In the genomic region with DNA sequence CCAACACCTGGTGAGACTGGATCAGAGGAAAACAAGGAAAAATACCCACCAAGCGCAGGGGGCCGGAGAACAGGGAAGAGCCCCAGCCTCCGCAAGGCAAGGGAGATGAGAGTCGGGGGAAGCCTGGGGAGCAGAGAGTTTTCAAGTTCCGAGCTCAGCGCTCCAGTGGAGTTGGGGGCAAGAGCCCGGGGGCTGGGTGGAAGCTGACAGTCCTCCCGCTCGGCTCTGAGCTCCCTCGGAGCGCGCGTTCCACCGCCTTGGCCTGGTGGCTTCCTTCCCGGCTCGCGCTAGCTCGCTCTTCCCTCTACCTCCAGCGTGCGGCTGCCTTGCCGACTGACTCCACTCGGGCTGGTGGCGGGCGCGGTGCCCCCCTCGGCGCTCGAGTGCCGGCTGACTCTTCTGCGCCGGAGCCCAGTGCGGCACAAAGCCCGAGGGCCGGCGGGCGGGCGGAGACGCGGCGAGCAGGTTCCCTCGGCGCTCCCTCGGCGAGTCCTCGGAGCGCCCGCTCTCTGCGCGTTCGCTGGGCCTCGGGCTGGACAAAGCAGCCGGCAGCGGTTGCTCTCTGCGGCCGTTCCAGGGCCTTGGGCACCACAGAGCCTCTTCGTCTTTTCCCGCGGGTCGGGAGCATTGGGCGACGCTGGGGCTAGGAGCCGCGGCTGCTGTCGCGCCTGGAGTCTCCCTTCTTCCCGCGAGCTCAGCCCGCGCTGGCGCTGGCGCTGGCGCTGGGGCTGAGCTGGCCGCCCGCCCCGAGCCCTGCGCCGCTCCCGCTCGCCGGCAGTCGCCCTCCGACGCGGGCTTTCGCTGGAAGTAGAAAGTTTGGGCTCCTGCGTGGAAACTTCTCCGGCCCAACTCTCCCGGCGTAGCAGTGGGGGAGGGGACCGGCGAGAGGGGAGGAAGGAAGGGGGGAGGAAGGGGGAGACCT, we compare ENCODE assay signal across 1 cellular context.
TF ChIP-seq lines count a peak whose summit lies in the region.

No MANE protein-coding gene starts in this region.

TF ChIP-seq in H1, 55 proteins besides CTCF, POLR2A, EP300 and RAD21:
- TF ChIP-seq SUZ12 (IDR thresholded peaks at IDR 0.05; ENCODE audit: low read length) = peak; percentile 97
- TF ChIP-seq RFX5 (IDR thresholded peaks at IDR 0.05; ENCODE audit: borderline replicate concordance, low read depth, low read length) = no peak
- TF ChIP-seq NRF1 (IDR thresholded peaks at IDR 0.05; ENCODE audit: low read depth, low read length) = no peak
- TF ChIP-seq CTBP2 (IDR thresholded peaks at IDR 0.05; ENCODE audit: borderline replicate concordance, insufficient read depth, insufficient read length, low read length) = peak; percentile 99
- TF ChIP-seq RBBP5 (IDR thresholded peaks at IDR 0.05; ENCODE audit: borderline replicate concordance, low read depth, low read length) = peak; percentile 9; the same call in 1 of the 2 replicates
- TF ChIP-seq CHD2 (IDR thresholded peaks at IDR 0.05; ENCODE audit: low read length) = no peak
- no peak for TF ChIP-seq HDAC2 (IDR thresholded peaks at IDR 0.05; ENCODE audit: borderline replicate concordance in 1 of 2, low read depth in 2 of 2, low read length in 2 of 2)
- no peak for TF ChIP-seq SP2 (IDR thresholded peaks at IDR 0.05; ENCODE audit: low read length)
- TF ChIP-seq TAF7 (optimal IDR thresholded peaks at IDR 0.05; ENCODE audit: borderline replicate concordance, low read depth, low read length) = no peak
- no peak for TF ChIP-seq CBX8 (IDR thresholded peaks at IDR 0.05; ENCODE audit: borderline replicate concordance, low read depth, low read length)
- TF ChIP-seq ZNF274 (IDR thresholded peaks at IDR 0.05; ENCODE audit: borderline replicate concordance, extremely low read depth, low read length) = no peak
- TF ChIP-seq EGR1 (IDR thresholded peaks at IDR 0.05; ENCODE audit: borderline replicate concordance, low read depth, low read length) = peak; percentile 60; the same call in 1 of the 2 replicates
- no peak for TF ChIP-seq POU5F1 (IDR thresholded peaks at IDR 0.05; ENCODE audit: low read depth, low read length)
- no peak for TF ChIP-seq PHF8 (conservative IDR thresholded peaks at IDR 0.05; ENCODE audit: low read depth, low read length)
- no peak for TF ChIP-seq TCF12 (IDR thresholded peaks at IDR 0.05; ENCODE audit: low read depth, low read length)
- TF ChIP-seq ASH2L (IDR thresholded peaks at IDR 0.05; ENCODE audit: low read length) = no peak
- no peak for TF ChIP-seq MAFK (IDR thresholded peaks at IDR 0.05; ENCODE audit: low read depth, low read length)
- TF ChIP-seq POLR2AphosphoS5 (IDR thresholded peaks at IDR 0.05; ENCODE audit: low read depth, low read length) = no peak
- TF ChIP-seq SIN3A (conservative IDR thresholded peaks at IDR 0.05 in 1 of 2, IDR thresholded peaks at IDR 0.05 in 1 of 2; ENCODE audit: low read depth in 1 of 2, low read length in 2 of 2) = no peak
- TF ChIP-seq TBP (IDR thresholded peaks at IDR 0.05; ENCODE audit: low read depth, low read length) = no peak
- TF ChIP-seq BCL11A (IDR thresholded peaks at IDR 0.05; ENCODE audit: low read depth in 2 of 2, low read length in 2 of 2) = no peak
- TF ChIP-seq CHD1 (IDR thresholded peaks at IDR 0.05; ENCODE audit: low read depth, low read length) = no peak
- TF ChIP-seq, protein P1, sequence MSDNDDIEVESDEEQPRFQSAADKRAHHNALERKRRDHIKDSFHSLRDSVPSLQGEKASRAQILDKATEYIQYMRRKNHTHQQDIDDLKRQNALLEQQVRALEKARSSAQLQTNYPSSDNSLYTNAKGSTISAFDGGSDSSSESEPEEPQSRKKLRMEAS (IDR thresholded peaks at IDR 0.05) = no peak; the same call in 1 of the 2 replicates
- no peak for TF ChIP-seq CREB1 (IDR thresholded peaks at IDR 0.05)
- no peak for TF ChIP-seq TEAD4 (IDR thresholded peaks at IDR 0.05; ENCODE audit: low read depth, low read length)
- no peak for TF ChIP-seq JUND (IDR thresholded peaks at IDR 0.05; ENCODE audit: low read length)
- TF ChIP-seq SAP30 (IDR thresholded peaks at IDR 0.05; ENCODE audit: insufficient read depth, insufficient replicate concordance, low read length) = no peak
- no peak for TF ChIP-seq HDAC6 (IDR thresholded peaks at IDR 0.05; ENCODE audit: low read depth, low read length)
- no peak for TF ChIP-seq RXRA (IDR thresholded peaks at IDR 0.05; ENCODE audit: insufficient read depth, low read depth, low read length)
- TF ChIP-seq GTF2F1 (IDR thresholded peaks at IDR 0.05; ENCODE audit: borderline replicate concordance, low read depth, low read length) = no peak
- TF ChIP-seq KDM5A (IDR thresholded peaks at IDR 0.05; ENCODE audit: low read length) = no peak
- TF ChIP-seq SP1 (IDR thresholded peaks at IDR 0.05; ENCODE audit: low read depth, low read length) = 0 out of 2 replicates have a peak, but pooled peaks have one; percentile 52
- TF ChIP-seq KDM4A (IDR thresholded peaks at IDR 0.05; ENCODE audit: low read depth, low read length, severe bottlenecking) = peak; percentile 57
- no peak for TF ChIP-seq FOSL1 (IDR thresholded peaks at IDR 0.05; ENCODE audit: insufficient read depth, low read depth, low read length)
- peak; percentile 96 for TF ChIP-seq EZH2 (IDR thresholded peaks at IDR 0.05; ENCODE audit: low read depth, low read length, severe bottlenecking)
- TF ChIP-seq NANOG (IDR thresholded peaks at IDR 0.05; ENCODE audit: insufficient read depth, low read depth, low read length, poor library complexity, severe bottlenecking) = no peak
- TF ChIP-seq RNF2 (IDR thresholded peaks at IDR 0.05; ENCODE audit: borderline replicate concordance, low read depth, low read length, missing control alignments, poor library complexity, severe bottlenecking) = peak; percentile 96
- TF ChIP-seq, protein P2, sequence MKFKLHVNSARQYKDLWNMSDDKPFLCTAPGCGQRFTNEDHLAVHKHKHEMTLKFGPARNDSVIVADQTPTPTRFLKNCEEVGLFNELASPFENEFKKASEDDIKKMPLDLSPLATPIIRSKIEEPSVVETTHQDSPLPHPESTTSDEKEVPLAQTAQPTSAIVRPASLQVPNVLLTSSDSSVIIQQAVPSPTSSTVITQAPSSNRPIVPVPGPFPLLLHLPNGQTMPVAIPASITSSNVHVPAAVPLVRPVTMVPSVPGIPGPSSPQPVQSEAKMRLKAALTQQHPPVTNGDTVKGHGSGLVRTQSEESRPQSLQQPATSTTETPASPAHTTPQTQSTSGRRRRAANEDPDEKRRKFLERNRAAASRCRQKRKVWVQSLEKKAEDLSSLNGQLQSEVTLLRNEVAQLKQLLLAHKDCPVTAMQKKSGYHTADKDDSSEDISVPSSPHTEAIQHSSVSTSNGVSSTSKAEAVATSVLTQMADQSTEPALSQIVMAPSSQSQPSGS (IDR thresholded peaks at IDR 0.05; ENCODE audit: low read length) = no peak
- no peak for TF ChIP-seq TAF1 (IDR thresholded peaks at IDR 0.05; ENCODE audit: low read depth, low read length)
- TF ChIP-seq BRCA1 (IDR thresholded peaks at IDR 0.05; ENCODE audit: low read depth, low read length) = no peak
- TF ChIP-seq, protein P3, sequence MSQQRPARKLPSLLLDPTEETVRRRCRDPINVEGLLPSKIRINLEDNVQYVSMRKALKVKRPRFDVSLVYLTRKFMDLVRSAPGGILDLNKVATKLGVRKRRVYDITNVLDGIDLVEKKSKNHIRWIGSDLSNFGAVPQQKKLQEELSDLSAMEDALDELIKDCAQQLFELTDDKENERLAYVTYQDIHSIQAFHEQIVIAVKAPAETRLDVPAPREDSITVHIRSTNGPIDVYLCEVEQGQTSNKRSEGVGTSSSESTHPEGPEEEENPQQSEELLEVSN (IDR thresholded peaks at IDR 0.05) = no peak; the same call in 1 of the 2 replicates
- TF ChIP-seq, protein P4, sequence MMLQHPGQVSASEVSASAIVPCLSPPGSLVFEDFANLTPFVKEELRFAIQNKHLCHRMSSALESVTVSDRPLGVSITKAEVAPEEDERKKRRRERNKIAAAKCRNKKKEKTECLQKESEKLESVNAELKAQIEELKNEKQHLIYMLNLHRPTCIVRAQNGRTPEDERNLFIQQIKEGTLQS (IDR thresholded peaks at IDR 0.05; ENCODE audit: insufficient read depth, low read depth, low read length) = no peak
- TF ChIP-seq YY1 (IDR thresholded peaks at IDR 0.05; ENCODE audit: low read depth, low read length) = no peak
- no peak for TF ChIP-seq SIRT6 (IDR thresholded peaks at IDR 0.05; ENCODE audit: low read length)
- TF ChIP-seq JUN (IDR thresholded peaks at IDR 0.05; ENCODE audit: low read depth, low read length) = no peak
- TF ChIP-seq SP4 (IDR thresholded peaks at IDR 0.05; ENCODE audit: low read length) = no peak
- no peak for TF ChIP-seq CBX5 (IDR thresholded peaks at IDR 0.05; ENCODE audit: low read depth, low read length)
- TF ChIP-seq, protein P5, sequence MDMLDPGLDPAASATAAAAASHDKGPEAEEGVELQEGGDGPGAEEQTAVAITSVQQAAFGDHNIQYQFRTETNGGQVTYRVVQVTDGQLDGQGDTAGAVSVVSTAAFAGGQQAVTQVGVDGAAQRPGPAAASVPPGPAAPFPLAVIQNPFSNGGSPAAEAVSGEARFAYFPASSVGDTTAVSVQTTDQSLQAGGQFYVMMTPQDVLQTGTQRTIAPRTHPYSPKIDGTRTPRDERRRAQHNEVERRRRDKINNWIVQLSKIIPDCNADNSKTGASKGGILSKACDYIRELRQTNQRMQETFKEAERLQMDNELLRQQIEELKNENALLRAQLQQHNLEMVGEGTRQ (IDR thresholded peaks at IDR 0.05; ENCODE audit: low read length) = no peak
- TF ChIP-seq KDM1A (IDR thresholded peaks at IDR 0.05; ENCODE audit: borderline replicate concordance, low read length) = no peak
- TF ChIP-seq, protein P6, sequence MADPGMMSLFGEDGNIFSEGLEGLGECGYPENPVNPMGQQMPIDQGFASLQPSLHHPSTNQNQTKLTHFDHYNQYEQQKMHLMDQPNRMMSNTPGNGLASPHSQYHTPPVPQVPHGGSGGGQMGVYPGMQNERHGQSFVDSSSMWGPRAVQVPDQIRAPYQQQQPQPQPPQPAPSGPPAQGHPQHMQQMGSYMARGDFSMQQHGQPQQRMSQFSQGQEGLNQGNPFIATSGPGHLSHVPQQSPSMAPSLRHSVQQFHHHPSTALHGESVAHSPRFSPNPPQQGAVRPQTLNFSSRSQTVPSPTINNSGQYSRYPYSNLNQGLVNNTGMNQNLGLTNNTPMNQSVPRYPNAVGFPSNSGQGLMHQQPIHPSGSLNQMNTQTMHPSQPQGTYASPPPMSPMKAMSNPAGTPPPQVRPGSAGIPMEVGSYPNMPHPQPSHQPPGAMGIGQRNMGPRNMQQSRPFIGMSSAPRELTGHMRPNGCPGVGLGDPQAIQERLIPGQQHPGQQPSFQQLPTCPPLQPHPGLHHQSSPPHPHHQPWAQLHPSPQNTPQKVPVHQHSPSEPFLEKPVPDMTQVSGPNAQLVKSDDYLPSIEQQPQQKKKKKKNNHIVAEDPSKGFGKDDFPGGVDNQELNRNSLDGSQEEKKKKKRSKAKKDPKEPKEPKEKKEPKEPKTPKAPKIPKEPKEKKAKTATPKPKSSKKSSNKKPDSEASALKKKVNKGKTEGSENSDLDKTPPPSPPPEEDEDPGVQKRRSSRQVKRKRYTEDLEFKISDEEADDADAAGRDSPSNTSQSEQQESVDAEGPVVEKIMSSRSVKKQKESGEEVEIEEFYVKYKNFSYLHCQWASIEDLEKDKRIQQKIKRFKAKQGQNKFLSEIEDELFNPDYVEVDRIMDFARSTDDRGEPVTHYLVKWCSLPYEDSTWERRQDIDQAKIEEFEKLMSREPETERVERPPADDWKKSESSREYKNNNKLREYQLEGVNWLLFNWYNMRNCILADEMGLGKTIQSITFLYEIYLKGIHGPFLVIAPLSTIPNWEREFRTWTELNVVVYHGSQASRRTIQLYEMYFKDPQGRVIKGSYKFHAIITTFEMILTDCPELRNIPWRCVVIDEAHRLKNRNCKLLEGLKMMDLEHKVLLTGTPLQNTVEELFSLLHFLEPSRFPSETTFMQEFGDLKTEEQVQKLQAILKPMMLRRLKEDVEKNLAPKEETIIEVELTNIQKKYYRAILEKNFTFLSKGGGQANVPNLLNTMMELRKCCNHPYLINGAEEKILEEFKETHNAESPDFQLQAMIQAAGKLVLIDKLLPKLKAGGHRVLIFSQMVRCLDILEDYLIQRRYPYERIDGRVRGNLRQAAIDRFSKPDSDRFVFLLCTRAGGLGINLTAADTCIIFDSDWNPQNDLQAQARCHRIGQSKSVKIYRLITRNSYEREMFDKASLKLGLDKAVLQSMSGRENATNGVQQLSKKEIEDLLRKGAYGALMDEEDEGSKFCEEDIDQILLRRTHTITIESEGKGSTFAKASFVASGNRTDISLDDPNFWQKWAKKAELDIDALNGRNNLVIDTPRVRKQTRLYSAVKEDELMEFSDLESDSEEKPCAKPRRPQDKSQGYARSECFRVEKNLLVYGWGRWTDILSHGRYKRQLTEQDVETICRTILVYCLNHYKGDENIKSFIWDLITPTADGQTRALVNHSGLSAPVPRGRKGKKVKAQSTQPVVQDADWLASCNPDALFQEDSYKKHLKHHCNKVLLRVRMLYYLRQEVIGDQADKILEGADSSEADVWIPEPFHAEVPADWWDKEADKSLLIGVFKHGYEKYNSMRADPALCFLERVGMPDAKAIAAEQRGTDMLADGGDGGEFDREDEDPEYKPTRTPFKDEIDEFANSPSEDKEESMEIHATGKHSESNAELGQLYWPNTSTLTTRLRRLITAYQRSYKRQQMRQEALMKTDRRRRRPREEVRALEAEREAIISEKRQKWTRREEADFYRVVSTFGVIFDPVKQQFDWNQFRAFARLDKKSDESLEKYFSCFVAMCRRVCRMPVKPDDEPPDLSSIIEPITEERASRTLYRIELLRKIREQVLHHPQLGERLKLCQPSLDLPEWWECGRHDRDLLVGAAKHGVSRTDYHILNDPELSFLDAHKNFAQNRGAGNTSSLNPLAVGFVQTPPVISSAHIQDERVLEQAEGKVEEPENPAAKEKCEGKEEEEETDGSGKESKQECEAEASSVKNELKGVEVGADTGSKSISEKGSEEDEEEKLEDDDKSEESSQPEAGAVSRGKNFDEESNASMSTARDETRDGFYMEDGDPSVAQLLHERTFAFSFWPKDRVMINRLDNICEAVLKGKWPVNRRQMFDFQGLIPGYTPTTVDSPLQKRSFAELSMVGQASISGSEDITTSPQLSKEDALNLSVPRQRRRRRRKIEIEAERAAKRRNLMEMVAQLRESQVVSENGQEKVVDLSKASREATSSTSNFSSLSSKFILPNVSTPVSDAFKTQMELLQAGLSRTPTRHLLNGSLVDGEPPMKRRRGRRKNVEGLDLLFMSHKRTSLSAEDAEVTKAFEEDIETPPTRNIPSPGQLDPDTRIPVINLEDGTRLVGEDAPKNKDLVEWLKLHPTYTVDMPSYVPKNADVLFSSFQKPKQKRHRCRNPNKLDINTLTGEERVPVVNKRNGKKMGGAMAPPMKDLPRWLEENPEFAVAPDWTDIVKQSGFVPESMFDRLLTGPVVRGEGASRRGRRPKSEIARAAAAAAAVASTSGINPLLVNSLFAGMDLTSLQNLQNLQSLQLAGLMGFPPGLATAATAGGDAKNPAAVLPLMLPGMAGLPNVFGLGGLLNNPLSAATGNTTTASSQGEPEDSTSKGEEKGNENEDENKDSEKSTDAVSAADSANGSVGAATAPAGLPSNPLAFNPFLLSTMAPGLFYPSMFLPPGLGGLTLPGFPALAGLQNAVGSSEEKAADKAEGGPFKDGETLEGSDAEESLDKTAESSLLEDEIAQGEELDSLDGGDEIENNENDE (IDR thresholded peaks at IDR 0.05; ENCODE audit: insufficient replicate concordance, low read length) = no peak
- TF ChIP-seq SRF (IDR thresholded peaks at IDR 0.05; ENCODE audit: low read depth, low read length) = no peak
- no peak for TF ChIP-seq BACH1 (IDR thresholded peaks at IDR 0.05; ENCODE audit: low read length)
- no peak for TF ChIP-seq SIX5 (IDR thresholded peaks at IDR 0.05; ENCODE audit: low read depth, low read length)
- no peak for TF ChIP-seq CEBPB (IDR thresholded peaks at IDR 0.05; ENCODE audit: low read depth, low read length)
- peak; percentile 50; the same call in 1 of the 2 replicates for TF ChIP-seq GABPA (IDR thresholded peaks at IDR 0.05; ENCODE audit: borderline replicate concordance, insufficient read depth, low read length)
